ENCODE assay signal across 21 cellular contexts in genomic region chr10:73975388-73975787, GRCh38. TPM values are rescaled to one million over a fixed set of nuclear protein-coding genes. Genes with fewer than 3 reads are reported as not detected.
DNase-seq lines count a peak whose midpoint lies in the region; ATAC-seq, FAIRE-seq and TF ChIP-seq lines count a peak whose summit lies in the region.
"Had no signal": no experiment of that assay in that cellular context is flagged by ENCODE, and none has a peak within 500 bp of the region (broad histone marks: within the 10 kb centered on the region; RNA-seq: fewer than 3 reads in every experiment).

No MANE protein-coding gene starts in this region.

- H3K36me3 Mint-ChIP-seq in activated naive CD4-positive, alpha-beta T cell treated with anti-CD3 and anti-CD28 coated beads, Interleukin-2, amount 10 ng/mL, durations not matched to agents 7 days and 5 days: peaks cover 4% of the 10 kb centered on the region
- H3K36me3 Mint-ChIP-seq in Caco-2 (ENCODE audit: insufficient read depth, unreplicated experiment): peaks cover 7% of the 10 kb centered on the region
- H3K36me3 Mint-ChIP-seq: CD8-positive, alpha-beta T cell; IgD-negative memory B cell had no signal

- no peak for TF ChIP-seq EP300 in K562 (IDR thresholded peaks at IDR 0.05; ENCODE audit: low read length)

- CTCF ChIA-PET in activated naive CD4-positive, alpha-beta T cell treated with anti-CD3 and anti-CD28 coated beads, Interleukin-2, amount 10 ng/mL, durations not matched to agents 7 days and 5 days (lab: Charles Lee): interaction anchor here (1.2 kb wide), 2 partner anchors 16 to 107 kb away, joined by 3 to 4 read pairs; no protein-coding TSS in a partner anchor
- CTCF ChIA-PET in HEK293 (lab: Yijun Ruan, JAX): interaction anchor here (0.7 kb wide), 1 partner anchor 14 kb away, joined by 3 read pairs; no protein-coding TSS in a partner anchor
- CTCF ChIA-PET in K562 (lab: Yijun Ruan, JAX; ENCODE audit: low intra/inter-chr PET ratio): no interaction called here
- CTCF ChIA-PET in Caco-2 (lab: Charles Lee): no interaction called here

- no peak for DNase-seq in activated naive CD4-positive, alpha-beta T cell treated with anti-CD3 and anti-CD28 coated beads, Interleukin-2, amount 10 ng/mL, durations not matched to agents 7 days and 5 days
- DNase-seq in activated naive CD4-positive, alpha-beta T cell treated with Interleukin-2 at 50 U/mL for 16 hours: no peak
- DNase-seq in K562 (ENCODE audit: extremely low read depth in 1 of 4, low spot score in 3 of 4) (no peak), Caco-2 (no peak), NCI-H128 (lab: John Stamatoyannopoulos, UW; ENCODE audit: unreplicated experiment) (no peak)
- DNase-seq: 8988T; CD8-positive, alpha-beta T cell; DMS 273 treated with DMSO at 0.1 percent for 48 hours; DMS53; DND-41; GOT3; HFFc6 had no signal

- H3K36me3 ChIP-seq in HEK293 (ENCODE audit: control insufficient read depth in 2 of 2, insufficient read depth in 1 of 2, low read length in 2 of 2) (no peaks in the 10 kb centered on the region), K562 (ENCODE audit: control insufficient read depth, insufficient read depth, low read length) (no peaks in the 10 kb centered on the region), Caco-2 (ENCODE audit: control insufficient read depth, insufficient read depth, low read length) (no peaks in the 10 kb centered on the region)
- H3K36me3 ChIP-seq: BLaER1 treated with 17β-estradiol and CSF1 and Interleukin-3, amounts not matched to agents 10 nM and 100 nM; HAP-1 had no signal

- no peaks in the 10 kb centered on the region for H3K9me1 ChIP-seq in K562 (ENCODE audit: control insufficient read depth, insufficient read depth, low read length)

- ATAC-seq in K562 (peak; percentile 15; the same call in 2 of the 3 replicates), GM19023 (IDR thresholded peaks at IDR 0.05; ENCODE audit: unreplicated experiment) (no peak)
- ATAC-seq: CD8-positive, alpha-beta T cell had no signal

- no peak for FAIRE-seq in K562 (lab: Jason Lieb, UNC)
- FAIRE-seq: G401.6, GM12891, HTR-8/SVneo had no signal

- H3K79me2 ChIP-seq in K562 (ENCODE audit: control insufficient read depth, insufficient read depth, low read length): no peaks in the 10 kb centered on the region

- peaks cover 27% of the 10 kb centered on the region for H3K27me3 Mint-ChIP-seq in activated naive CD4-positive, alpha-beta T cell treated with anti-CD3 and anti-CD28 coated beads, Interleukin-2, amount 10 ng/mL, durations not matched to agents 7 days and 5 days
- no peaks in the 10 kb centered on the region for H3K27me3 Mint-ChIP-seq in Caco-2 (ENCODE audit: insufficient read depth, unreplicated experiment)

- no peak overlapping the region; a peak in 1 of 4 replicates for H3K9ac ChIP-seq in K562 (ENCODE audit: insufficient read depth in 1 of 2, low read depth in 2 of 2, low read length in 2 of 2)
- H3K9ac ChIP-seq: BLaER1 treated with 17β-estradiol and CSF1 and Interleukin-3, amounts not matched to agents 10 nM and 100 nM; KMS-11 had no signal

- H3K27ac ChIP-seq in HEK293 (ENCODE audit: extremely low read depth, low read depth, low read length): no peak overlapping the region
- H3K27ac ChIP-seq in K562 (ENCODE audit: extremely low read depth, low read depth, low read length): no peak overlapping the region
- H3K27ac ChIP-seq: BLaER1 treated with 17β-estradiol and CSF1 and Interleukin-3, amounts not matched to agents 10 nM and 100 nM; KMS-11 had no signal

- intact Hi-C loops in K562 (cut with micrococcal nuclease) (no loop called here), Caco-2 (cut with micrococcal nuclease; ENCODE audit: unreplicated experiment) (no loop called here)

- H3K4me1 Mint-ChIP-seq in activated naive CD4-positive, alpha-beta T cell treated with anti-CD3 and anti-CD28 coated beads, Interleukin-2, amount 10 ng/mL, durations not matched to agents 7 days and 5 days: peaks cover 37% of the 10 kb centered on the region
- H3K4me1 Mint-ChIP-seq in Caco-2 (ENCODE audit: low read depth, unreplicated experiment): peaks cover 8% of the 10 kb centered on the region

- no peak overlapping the region for H3K4me3 Mint-ChIP-seq in activated naive CD4-positive, alpha-beta T cell treated with anti-CD3 and anti-CD28 coated beads, Interleukin-2, amount 10 ng/mL, durations not matched to agents 7 days and 5 days
- H3K4me3 Mint-ChIP-seq in Caco-2 (ENCODE audit: unreplicated experiment): no peak overlapping the region
- H3K4me3 Mint-ChIP-seq: CD8-positive, alpha-beta T cell; HFFc6 had no signal

- H3K9me3 ChIP-seq in HEK293 (ENCODE audit: control insufficient read depth, insufficient read depth, low read depth, low read length) (no peaks in the 10 kb centered on the region), K562 (replicated peaks; ENCODE audit: control insufficient read depth, insufficient read depth, low read depth, low read length) (no peaks in the 10 kb centered on the region), Caco-2 (0 out of 2 replicates have a peak, but pooled peaks cover 4% of the 10 kb centered on the region)
- H3K9me3 ChIP-seq: HAP-1 had no signal

- peak overlapping the region; percentile 61 for H3K27ac Mint-ChIP-seq in activated naive CD4-positive, alpha-beta T cell treated with anti-CD3 and anti-CD28 coated beads, Interleukin-2, amount 10 ng/mL, durations not matched to agents 7 days and 5 days
- no peak overlapping the region for H3K27ac Mint-ChIP-seq in Caco-2 (ENCODE audit: unreplicated experiment)
- H3K27ac Mint-ChIP-seq: CD8-positive, alpha-beta T cell; HFFc6 had no signal

- H3K4me3 ChIP-seq in HEK293 (ENCODE audit: low read depth, low read length): no peak overlapping the region
- no peak overlapping the region for H3K4me3 ChIP-seq in K562
- no peak overlapping the region for H3K4me3 ChIP-seq in Caco-2 (ENCODE audit: low read depth, low read length)
- H3K4me3 ChIP-seq: BLaER1 treated with 17β-estradiol and CSF1 and Interleukin-3, amounts not matched to agents 10 nM and 100 nM; HAP-1 had no signal

- no peak overlapping the region; the same call in 1 of the 2 replicates for H2AFZ ChIP-seq in K562 (ENCODE audit: low read depth, low read length)

- POLR2A ChIA-PET in HEK293 (lab: Yijun Ruan, JAX) (no interaction called here), K562 (lab: Yijun Ruan, JAX) (interaction anchor here (1.2 to 2.6 kb wide), 3 partner anchors 9 to 20 kb away, joined by 3 to 7 read pairs (median 5); no protein-coding TSS in a partner anchor), Caco-2 (lab: Charles Lee) (interaction anchor here (1.0 kb wide), 1 partner anchor 22 kb away, joined by 4 read pairs; the partner anchor contains the start of gene VCL)

- in situ Hi-C loops in K562 (cut with MboI): no loop called here

- H3K4me2 ChIP-seq in K562 (ENCODE audit: insufficient read depth, low read length): no peak overlapping the region

- H3K4me1 ChIP-seq in HEK293 (ENCODE audit: control insufficient read depth, insufficient read depth, low read length) (no peaks in the 10 kb centered on the region), K562 (replicated peaks in 1 of 2; ENCODE audit: control insufficient read depth in 2 of 2, insufficient read depth in 2 of 2, low read length in 2 of 2) (peaks cover 0 to 14% of the 10 kb centered on the region in 2 experiments; a peak in 2 of 5 replicates), Caco-2 (0 out of 2 replicates have a peak, but pooled peaks cover 3% of the 10 kb centered on the region)

- peaks cover 3% of the 10 kb centered on the region for H3K9me3 Mint-ChIP-seq in activated naive CD4-positive, alpha-beta T cell treated with anti-CD3 and anti-CD28 coated beads, Interleukin-2, amount 10 ng/mL, durations not matched to agents 7 days and 5 days
- peaks cover 14% of the 10 kb centered on the region for H3K9me3 Mint-ChIP-seq in Caco-2 (ENCODE audit: unreplicated experiment)
- H3K9me3 Mint-ChIP-seq: CD8-positive, alpha-beta T cell; IgD-negative memory B cell had no signal

- TF ChIP-seq RAD21 in K562 (CRISPR knock-in tag; conservative IDR thresholded peaks at IDR 0.05 in 1 of 2, IDR thresholded peaks at IDR 0.05 in 1 of 2): no peak

- no TSS peak for BruUV-seq in K562 (replicated peaks; lab: Mats Ljungman, UMichigan)
- BruUV-seq in Caco-2 (replicated peaks; lab: Mats Ljungman, UMichigan): no TSS peak

- 37% methylated on average over 4 of the region's 4 CpGs for WGBS in K562 (ENCODE audit: insufficient coverage, low coverage, missing lambda C conversion rate)

- TF ChIP-seq CTCF in HEK293 (tag by site-specific recombination; IDR thresholded peaks at IDR 0.05) (no peak), K562 (IDR thresholded peaks at IDR 0.05 in 2 of 3, conservative IDR thresholded peaks at IDR 0.05 in 1 of 3; ENCODE audit: insufficient read depth in 2 of 3, low read depth in 1 of 3, low read length in 3 of 3) (no peak), Caco-2 (IDR thresholded peaks at IDR 0.05; ENCODE audit: insufficient read depth in 1 of 2, low read depth in 1 of 2, low read length in 1 of 2, severe bottlenecking in 1 of 2, unreplicated experiment in 1 of 2) (no peak)

- H3K27me3 ChIP-seq in K562 (ENCODE audit: control insufficient read depth in 2 of 2, insufficient read depth in 2 of 2, low read length in 2 of 2) (no peaks in the 10 kb centered on the region), Caco-2 (replicated peaks; ENCODE audit: control insufficient read depth, insufficient read depth, low read length) (no peaks in the 10 kb centered on the region)
- H3K27me3 ChIP-seq: BLaER1 treated with 17β-estradiol and CSF1 and Interleukin-3, amounts not matched to agents 10 nM and 100 nM had no signal

- no peak for TF ChIP-seq POLR2A in K562 (conservative IDR thresholded peaks at IDR 0.05)

- H4K20me1 ChIP-seq in K562 (replicated peaks; ENCODE audit: control insufficient read depth, insufficient read depth, low read length): no peaks in the 10 kb centered on the region
- H4K20me1 ChIP-seq: BLaER1 treated with 17β-estradiol and CSF1 and Interleukin-3, amounts not matched to agents 10 nM and 100 nM had no signal

RNA-seq across cellular contexts. Expression of gene VCL, which starts 22.5 kb away (rescaled TPM):
- 187 and 268 TPM in 2 replicates for total RNA-seq in K562 (2011; cell fraction: chromatin; rRNA removed; ENCODE audit: low replicate concordance)
- total RNA-seq in K562 (2011; cell fraction: nucleolus; rRNA removed): 123 and 137 TPM in 2 replicates
- total RNA-seq in K562 (2011; cell fraction: nucleoplasm; rRNA removed): 175 and 236 TPM in 2 replicates
- total RNA-seq in K562 (2014; rRNA removed) (72.0 and 77.3 TPM in 2 replicates), K562 (2014; rRNA removed; fragmentation: Illumina TruSeq; extraction: Trizol) (76.4 and 81.4 TPM in 2 replicates), K562 (2015; rRNA removed; fragmentation: Illumina TruSeq; extraction: Trizol) (84.3 and 87.0 TPM in 2 replicates), K562 (2021) (180 and 186 TPM in 2 replicates), Caco-2 (2022) (92.2 and 113 TPM in 2 replicates)
- polyA plus RNA-seq in K562 (2011; rRNA removed) (138 and 154 TPM in 2 replicates), K562 (2014; fragmentation: Illumina TruSeq; extraction: Trizol) (111 and 117 TPM in 2 replicates), K562 (2014; fragmentation: Nextera tagmentation; extraction: Ambion mirVana) (10 to 100 TPM; 29.8 to 53.6 TPM), K562 (2014; rRNA removed) (65.6 and 72.8 TPM in 2 replicates)
- polyA plus RNA-seq in K562 (2011; cell fraction: cytosol; rRNA removed): 76.8 and 89.4 TPM in 2 replicates
- 176 and 196 TPM in 2 replicates for polyA plus RNA-seq in K562 (2011; cell fraction: nucleus; rRNA removed)
- 110 TPM in 2 replicates for polyA plus RNA-seq in K562 (2012)
- polyA minus RNA-seq in K562 (2011; rRNA and poly(A)+ RNA removed): 163 and 186 TPM in 2 replicates
- polyA minus RNA-seq in K562 (2011; cell fraction: cytosol; rRNA and poly(A)+ RNA removed): 91.8 and 115 TPM in 2 replicates
- 133 and 174 TPM in 2 replicates for polyA minus RNA-seq in K562 (2011; cell fraction: nucleus; rRNA and poly(A)+ RNA removed)

Comparison
In these comparisons a context has a peak if more than half of its experiments do, and no peak if none do; other contexts are left out.
1. CTCF ChIA-PET loops: an anchor here in activated naive CD4-positive, alpha-beta T cell treated with anti-CD3 and anti-CD28 coated beads, Interleukin-2, amount 10 ng/mL, durations not matched to agents 7 days and 5 days (1.2 kb wide) and HEK293 (0.7 kb wide); none called in K562 and Caco-2.